Comparison of ENCODE assay signal across 1 cellular context in the genomic region with DNA sequence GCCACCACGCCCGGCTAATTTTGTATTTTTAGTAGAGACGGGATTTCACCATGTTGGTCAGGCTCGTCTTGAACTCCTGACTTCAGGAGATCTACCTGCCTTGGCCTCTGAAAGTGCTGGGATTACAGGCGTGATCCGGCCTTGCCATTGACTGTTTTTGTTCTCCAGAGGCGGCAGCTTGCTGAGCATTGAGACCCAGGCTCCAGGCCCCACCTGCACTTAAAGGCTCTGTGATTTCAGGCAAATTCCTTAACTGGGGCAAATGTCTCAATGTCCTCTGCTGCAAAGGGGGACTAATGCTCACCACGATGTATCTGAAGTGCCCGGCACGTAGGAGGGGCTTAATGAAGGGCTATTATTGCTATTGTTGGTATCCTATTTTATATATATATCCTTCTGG.
TF ChIP-seq lines count a peak whose summit lies in the region.

No MANE protein-coding gene starts in this region.

TF ChIP-seq in HepG2, 621 proteins besides CTCF, POLR2A, EP300 and RAD21:
- TF ChIP-seq ZNF234 (CRISPR knock-in tag; conservative IDR thresholded peaks at IDR 0.05) (no peak), RARG (CRISPR knock-in tag; IDR thresholded peaks at IDR 0.05; ENCODE audit: low read depth) (no peak), POLR2G (IDR thresholded peaks at IDR 0.05; ENCODE audit: low read depth, low read length) (no peak), MYC (CRISPR knock-in tag; IDR thresholded peaks at IDR 0.05; ENCODE audit: borderline replicate concordance) (no peak), ZFP82 (CRISPR knock-in tag; IDR thresholded peaks at IDR 0.05; ENCODE audit: borderline replicate concordance) (no peak), ZNF441 (CRISPR knock-in tag; IDR thresholded peaks at IDR 0.05; ENCODE audit: borderline replicate concordance) (no peak), MTF2 (CRISPR knock-in tag; IDR thresholded peaks at IDR 0.05; ENCODE audit: borderline replicate concordance) (no peak), ZNF619 (CRISPR knock-in tag; IDR thresholded peaks at IDR 0.05) (no peak), KDM6A (CRISPR knock-in tag; IDR thresholded peaks at IDR 0.05; ENCODE audit: low read depth) (no peak), ZNF12 (CRISPR knock-in tag; IDR thresholded peaks at IDR 0.05) (no peak), ARNTL (CRISPR knock-in tag; IDR thresholded peaks at IDR 0.05) (no peak), ZNF34 (CRISPR knock-in tag; IDR thresholded peaks at IDR 0.05; ENCODE audit: borderline replicate concordance) (no peak), IKZF4 (CRISPR knock-in tag; IDR thresholded peaks at IDR 0.05; ENCODE audit: borderline replicate concordance, low read depth, not compliant biosample characterization) (no peak)
- TF ChIP-seq, protein P1, sequence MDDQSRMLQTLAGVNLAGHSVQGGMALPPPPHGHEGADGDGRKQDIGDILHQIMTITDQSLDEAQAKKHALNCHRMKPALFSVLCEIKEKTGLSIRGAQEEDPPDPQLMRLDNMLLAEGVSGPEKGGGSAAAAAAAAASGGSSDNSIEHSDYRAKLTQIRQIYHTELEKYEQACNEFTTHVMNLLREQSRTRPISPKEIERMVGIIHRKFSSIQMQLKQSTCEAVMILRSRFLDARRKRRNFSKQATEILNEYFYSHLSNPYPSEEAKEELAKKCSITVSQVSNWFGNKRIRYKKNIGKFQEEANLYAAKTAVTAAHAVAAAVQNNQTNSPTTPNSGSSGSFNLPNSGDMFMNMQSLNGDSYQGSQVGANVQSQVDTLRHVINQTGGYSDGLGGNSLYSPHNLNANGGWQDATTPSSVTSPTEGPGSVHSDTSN (CRISPR knock-in tag; IDR thresholded peaks at IDR 0.05; ENCODE audit: borderline replicate concordance), result no peak
- TF ChIP-seq, protein P2, sequence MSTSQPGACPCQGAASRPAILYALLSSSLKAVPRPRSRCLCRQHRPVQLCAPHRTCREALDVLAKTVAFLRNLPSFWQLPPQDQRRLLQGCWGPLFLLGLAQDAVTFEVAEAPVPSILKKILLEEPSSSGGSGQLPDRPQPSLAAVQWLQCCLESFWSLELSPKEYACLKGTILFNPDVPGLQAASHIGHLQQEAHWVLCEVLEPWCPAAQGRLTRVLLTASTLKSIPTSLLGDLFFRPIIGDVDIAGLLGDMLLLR (CRISPR knock-in tag; IDR thresholded peaks at IDR 0.05), result no peak
- TF ChIP-seq, protein P3, sequence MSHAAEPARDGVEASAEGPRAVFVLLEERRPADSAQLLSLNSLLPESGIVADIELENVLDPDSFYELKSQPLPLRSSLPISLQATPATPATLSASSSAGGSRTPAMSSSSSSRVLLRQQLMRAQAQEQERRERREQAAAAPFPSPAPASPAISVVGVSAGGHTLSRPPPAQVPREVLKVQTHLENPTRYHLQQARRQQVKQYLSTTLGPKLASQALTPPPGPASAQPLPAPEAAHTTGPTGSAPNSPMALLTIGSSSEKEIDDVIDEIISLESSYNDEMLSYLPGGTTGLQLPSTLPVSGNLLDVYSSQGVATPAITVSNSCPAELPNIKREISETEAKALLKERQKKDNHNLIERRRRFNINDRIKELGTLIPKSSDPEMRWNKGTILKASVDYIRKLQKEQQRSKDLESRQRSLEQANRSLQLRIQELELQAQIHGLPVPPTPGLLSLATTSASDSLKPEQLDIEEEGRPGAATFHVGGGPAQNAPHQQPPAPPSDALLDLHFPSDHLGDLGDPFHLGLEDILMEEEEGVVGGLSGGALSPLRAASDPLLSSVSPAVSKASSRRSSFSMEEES (CRISPR knock-in tag; IDR thresholded peaks at IDR 0.05), result no peak
- TF ChIP-seq, protein P4, sequence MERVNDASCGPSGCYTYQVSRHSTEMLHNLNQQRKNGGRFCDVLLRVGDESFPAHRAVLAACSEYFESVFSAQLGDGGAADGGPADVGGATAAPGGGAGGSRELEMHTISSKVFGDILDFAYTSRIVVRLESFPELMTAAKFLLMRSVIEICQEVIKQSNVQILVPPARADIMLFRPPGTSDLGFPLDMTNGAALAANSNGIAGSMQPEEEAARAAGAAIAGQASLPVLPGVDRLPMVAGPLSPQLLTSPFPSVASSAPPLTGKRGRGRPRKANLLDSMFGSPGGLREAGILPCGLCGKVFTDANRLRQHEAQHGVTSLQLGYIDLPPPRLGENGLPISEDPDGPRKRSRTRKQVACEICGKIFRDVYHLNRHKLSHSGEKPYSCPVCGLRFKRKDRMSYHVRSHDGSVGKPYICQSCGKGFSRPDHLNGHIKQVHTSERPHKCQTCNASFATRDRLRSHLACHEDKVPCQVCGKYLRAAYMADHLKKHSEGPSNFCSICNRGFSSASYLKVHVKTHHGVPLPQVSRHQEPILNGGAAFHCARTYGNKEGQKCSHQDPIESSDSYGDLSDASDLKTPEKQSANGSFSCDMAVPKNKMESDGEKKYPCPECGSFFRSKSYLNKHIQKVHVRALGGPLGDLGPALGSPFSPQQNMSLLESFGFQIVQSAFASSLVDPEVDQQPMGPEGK (CRISPR knock-in tag; IDR thresholded peaks at IDR 0.05), result no peak
- TF ChIP-seq, protein P5, sequence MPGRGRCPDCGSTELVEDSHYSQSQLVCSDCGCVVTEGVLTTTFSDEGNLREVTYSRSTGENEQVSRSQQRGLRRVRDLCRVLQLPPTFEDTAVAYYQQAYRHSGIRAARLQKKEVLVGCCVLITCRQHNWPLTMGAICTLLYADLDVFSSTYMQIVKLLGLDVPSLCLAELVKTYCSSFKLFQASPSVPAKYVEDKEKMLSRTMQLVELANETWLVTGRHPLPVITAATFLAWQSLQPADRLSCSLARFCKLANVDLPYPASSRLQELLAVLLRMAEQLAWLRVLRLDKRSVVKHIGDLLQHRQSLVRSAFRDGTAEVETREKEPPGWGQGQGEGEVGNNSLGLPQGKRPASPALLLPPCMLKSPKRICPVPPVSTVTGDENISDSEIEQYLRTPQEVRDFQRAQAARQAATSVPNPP (CRISPR knock-in tag; IDR thresholded peaks at IDR 0.05), result no peak
- TF ChIP-seq, protein P6, sequence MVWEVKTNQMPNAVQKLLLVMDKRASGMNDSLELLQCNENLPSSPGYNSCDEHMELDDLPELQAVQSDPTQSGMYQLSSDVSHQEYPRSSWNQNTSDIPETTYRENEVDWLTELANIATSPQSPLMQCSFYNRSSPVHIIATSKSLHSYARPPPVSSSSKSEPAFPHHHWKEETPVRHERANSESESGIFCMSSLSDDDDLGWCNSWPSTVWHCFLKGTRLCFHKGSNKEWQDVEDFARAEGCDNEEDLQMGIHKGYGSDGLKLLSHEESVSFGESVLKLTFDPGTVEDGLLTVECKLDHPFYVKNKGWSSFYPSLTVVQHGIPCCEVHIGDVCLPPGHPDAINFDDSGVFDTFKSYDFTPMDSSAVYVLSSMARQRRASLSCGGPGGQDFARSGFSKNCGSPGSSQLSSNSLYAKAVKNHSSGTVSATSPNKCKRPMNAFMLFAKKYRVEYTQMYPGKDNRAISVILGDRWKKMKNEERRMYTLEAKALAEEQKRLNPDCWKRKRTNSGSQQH (CRISPR knock-in tag; IDR thresholded peaks at IDR 0.05; ENCODE audit: low read depth), result no peak
